8 cellular contexts compared by ENCODE assay signal in genomic region chr14:103593577-103593976, GRCh38. TPM values are rescaled to one million over a fixed set of nuclear protein-coding genes. Genes with fewer than 3 reads are reported as not detected.
DNase-seq lines count a peak whose midpoint lies in the region; ATAC-seq and TF ChIP-seq lines count a peak whose summit lies in the region.

No MANE protein-coding gene starts in this region.

- no peak overlapping the region for H2AK5ac ChIP-seq in mesenchymal stem cell (ENCODE audit: low read length, severe bottlenecking)

- TF ChIP-seq CTCF in esophagus muscularis mucosa (IDR thresholded peaks at IDR 0.05) = no peak

- no peak overlapping the region for H4K91ac ChIP-seq in mesenchymal stem cell (ENCODE audit: low read length)

- H3K27me3 ChIP-seq in mesenchymal stem cell (ENCODE audit: control insufficient read depth in 1 of 2, insufficient read depth in 1 of 2, low read length in 2 of 2) (no peaks in the 10 kb centered on the region), esophagus muscularis mucosa (no peaks in the 10 kb centered on the region)

- H3K9me3 ChIP-seq in mesenchymal stem cell (ENCODE audit: control insufficient read depth, low read length) = no peaks in the 10 kb centered on the region
- no peaks in the 10 kb centered on the region for H3K9me3 ChIP-seq in esophagus muscularis mucosa

- no peak for DNase-seq in mesenchymal stem cell
- no peak for DNase-seq in esophagus muscularis mucosa (ENCODE audit: extremely low spot score)
- no peak for DNase-seq in NCI-H748 (lab: John Stamatoyannopoulos, UW; ENCODE audit: unreplicated experiment)
- DNase-seq in NCI-H2081 treated with DMSO at 0.1 percent for 48 hours (lab: John Stamatoyannopoulos, UW) = no peak
- no peak for DNase-seq in DMS79 treated with DMSO at 0.1 percent for 48 hours (lab: John Stamatoyannopoulos, UW)

- no peak overlapping the region for H4K8ac ChIP-seq in mesenchymal stem cell (ENCODE audit: low read length)

- H3K18ac ChIP-seq in mesenchymal stem cell (ENCODE audit: low read depth in 1 of 2, low read length in 2 of 2) = no peak overlapping the region

- H3K4me2 ChIP-seq in mesenchymal stem cell (ENCODE audit: low read length, poor library complexity, severe bottlenecking) = no peak overlapping the region

- H3K4me1 ChIP-seq in mesenchymal stem cell (ENCODE audit: control insufficient read depth, insufficient read depth, low read depth, low read length) (peaks cover 32% of the 10 kb centered on the region), esophagus muscularis mucosa (peaks cover 6 to 20% (median 17%) of the 10 kb centered on the region in 4 donors)

- no peak overlapping the region for H3K4ac ChIP-seq in mesenchymal stem cell (ENCODE audit: low read depth in 1 of 2, low read length in 2 of 2)

- H3K23ac ChIP-seq in mesenchymal stem cell (ENCODE audit: low read length in 2 of 2) = no peak overlapping the region

- H3K14ac ChIP-seq in mesenchymal stem cell (ENCODE audit: low read length in 2 of 2) = no peak overlapping the region

- H3K27ac ChIP-seq in mesenchymal stem cell (ENCODE audit: low read length, poor library complexity, severe bottlenecking) = peak overlapping the region; percentile 45
- peak overlapping the region in 2 of 4 donors; percentile 58 to 61 for H3K27ac ChIP-seq in esophagus muscularis mucosa (replicated peaks in 1 of 4)

- H2BK120ac ChIP-seq in mesenchymal stem cell (ENCODE audit: low read depth, low read length) = no peak overlapping the region

- intact Hi-C loops in esophagus muscularis mucosa (cut with DNase I) = no loop called here

- no peak overlapping the region for H2BK12ac ChIP-seq in mesenchymal stem cell (ENCODE audit: low read length in 2 of 2)

- 96% methylated on average over 6 of the region's 6 CpGs for WGBS in mesenchymal stem cell
- 69% methylated on average over 5 of the region's 6 CpGs for WGBS in esophagus muscularis mucosa

- H3K79me1 ChIP-seq in mesenchymal stem cell (replicated peaks; ENCODE audit: low read length, poor library complexity, severe bottlenecking) = peaks cover 21% of the 10 kb centered on the region

- H2AFZ ChIP-seq in mesenchymal stem cell (ENCODE audit: low read depth, low read length) = no peak overlapping the region

- no peak overlapping the region for H2BK15ac ChIP-seq in mesenchymal stem cell (ENCODE audit: low read depth, poor library complexity, severe bottlenecking)

- no peak overlapping the region for H3K9ac ChIP-seq in mesenchymal stem cell (ENCODE audit: low read length)

- H3K4me3 ChIP-seq in mesenchymal stem cell (ENCODE audit: insufficient read depth in 1 of 2, low read depth in 1 of 2, low read length in 2 of 2) (no peak overlapping the region), esophagus muscularis mucosa (no peak overlapping the region)

- H3K36me3 ChIP-seq in mesenchymal stem cell (ENCODE audit: control insufficient read depth in 1 of 2, insufficient read depth in 2 of 2, low read depth in 1 of 2, low read length in 2 of 2) (peaks cover 18 to 23% of the 10 kb centered on the region in 2 experiments), esophagus muscularis mucosa (peaks cover 8 to 33% (median 29%) of the 10 kb centered on the region in 4 donors)

- no peak overlapping the region for H2BK5ac ChIP-seq in mesenchymal stem cell (ENCODE audit: low read depth, low read length, poor library complexity, severe bottlenecking)

- TF ChIP-seq POLR2A in esophagus muscularis mucosa (IDR thresholded peaks at IDR 0.05; ENCODE audit: low read depth) = no peak

- ATAC-seq in GM18508 (IDR thresholded peaks at IDR 0.05; ENCODE audit: insufficient read depth, unreplicated experiment) (peak; percentile 82), GM21576 (IDR thresholded peaks at IDR 0.05; ENCODE audit: unreplicated experiment) (peak; percentile 94), HG03571 (IDR thresholded peaks at IDR 0.05; ENCODE audit: unreplicated experiment) (peak; percentile 95)

- TF ChIP-seq EP300 in esophagus muscularis mucosa (IDR thresholded peaks at IDR 0.05) = no peak

RNA-seq across cellular contexts. Expression of gene COA8, which starts 30.8 kb away (rescaled TPM):
- 63.1 TPM for polyA plus RNA-seq in mesenchymal stem cell (2013, experiment 1 of 2)
- 58.9 TPM for polyA plus RNA-seq in mesenchymal stem cell (2013, experiment 2 of 2)
- 10 to 100 TPM; 26.8 to 46.1 (median 37.6) TPM for total RNA-seq in esophagus muscularis mucosa

RNA-seq across cellular contexts. Expression of gene BAG5, which starts 31.1 kb away (rescaled TPM):
- 14.8 TPM for polyA plus RNA-seq in mesenchymal stem cell (2013, experiment 1 of 2)
- polyA plus RNA-seq in mesenchymal stem cell (2013, experiment 2 of 2) = 14.4 TPM
- total RNA-seq in esophagus muscularis mucosa = 10 to 100 TPM; 27.4 to 34.7 (median 28.3) TPM

RNA-seq across cellular contexts. Expression of gene KLC1, which starts 35.4 kb away (rescaled TPM):
- polyA plus RNA-seq in mesenchymal stem cell (2013, experiment 1 of 2) = 83.2 TPM
- 80.5 TPM for polyA plus RNA-seq in mesenchymal stem cell (2013, experiment 2 of 2)
- 100 to 1,000 TPM; 285 to 343 (median 312) TPM for total RNA-seq in esophagus muscularis mucosa
